Comparison of ENCODE assay signal across 2 cellular contexts in the genomic region with DNA sequence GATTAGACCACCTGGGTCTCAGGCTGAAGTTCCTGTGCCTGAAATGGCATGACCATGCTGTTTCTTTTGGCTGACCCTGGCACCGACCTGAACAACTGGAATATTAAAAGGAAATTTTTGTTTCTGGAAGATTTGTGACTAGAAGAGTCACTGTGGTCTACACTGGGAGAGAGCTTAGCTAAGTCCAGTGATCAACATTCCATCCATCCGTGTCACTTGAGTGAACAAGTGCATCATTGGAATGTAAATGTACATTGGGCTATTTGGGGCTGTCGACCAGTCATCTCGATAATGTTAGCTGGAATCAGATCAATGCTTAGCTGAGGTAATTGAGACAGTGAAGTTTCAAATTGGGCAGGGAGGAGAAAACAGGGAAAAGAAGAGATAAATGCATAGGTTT.
TF ChIP-seq lines count a peak whose summit lies in the region.

No MANE protein-coding gene starts in this region.

TF ChIP-seq in SK-N-SH treated with all-trans-retinoic acid at 6 μM for 48 hours, 23 proteins besides CTCF, POLR2A, EP300 and RAD21 (continued from another document):
- TF ChIP-seq, protein P1, sequence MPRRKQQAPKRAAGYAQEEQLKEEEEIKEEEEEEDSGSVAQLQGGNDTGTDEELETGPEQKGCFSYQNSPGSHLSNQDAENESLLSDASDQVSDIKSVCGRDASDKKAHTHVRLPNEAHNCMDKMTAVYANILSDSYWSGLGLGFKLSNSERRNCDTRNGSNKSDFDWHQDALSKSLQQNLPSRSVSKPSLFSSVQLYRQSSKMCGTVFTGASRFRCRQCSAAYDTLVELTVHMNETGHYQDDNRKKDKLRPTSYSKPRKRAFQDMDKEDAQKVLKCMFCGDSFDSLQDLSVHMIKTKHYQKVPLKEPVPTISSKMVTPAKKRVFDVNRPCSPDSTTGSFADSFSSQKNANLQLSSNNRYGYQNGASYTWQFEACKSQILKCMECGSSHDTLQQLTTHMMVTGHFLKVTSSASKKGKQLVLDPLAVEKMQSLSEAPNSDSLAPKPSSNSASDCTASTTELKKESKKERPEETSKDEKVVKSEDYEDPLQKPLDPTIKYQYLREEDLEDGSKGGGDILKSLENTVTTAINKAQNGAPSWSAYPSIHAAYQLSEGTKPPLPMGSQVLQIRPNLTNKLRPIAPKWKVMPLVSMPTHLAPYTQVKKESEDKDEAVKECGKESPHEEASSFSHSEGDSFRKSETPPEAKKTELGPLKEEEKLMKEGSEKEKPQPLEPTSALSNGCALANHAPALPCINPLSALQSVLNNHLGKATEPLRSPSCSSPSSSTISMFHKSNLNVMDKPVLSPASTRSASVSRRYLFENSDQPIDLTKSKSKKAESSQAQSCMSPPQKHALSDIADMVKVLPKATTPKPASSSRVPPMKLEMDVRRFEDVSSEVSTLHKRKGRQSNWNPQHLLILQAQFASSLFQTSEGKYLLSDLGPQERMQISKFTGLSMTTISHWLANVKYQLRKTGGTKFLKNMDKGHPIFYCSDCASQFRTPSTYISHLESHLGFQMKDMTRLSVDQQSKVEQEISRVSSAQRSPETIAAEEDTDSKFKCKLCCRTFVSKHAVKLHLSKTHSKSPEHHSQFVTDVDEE (CRISPR knock-in tag; IDR thresholded peaks at IDR 0.05): no peak
- no peak for TF ChIP-seq TOX (CRISPR knock-in tag; IDR thresholded peaks at IDR 0.05; ENCODE audit: borderline replicate concordance)
- TF ChIP-seq RARB (CRISPR knock-in tag; IDR thresholded peaks at IDR 0.05): no peak
- TF ChIP-seq ESRRG (CRISPR knock-in tag; IDR thresholded peaks at IDR 0.05): no peak
- no peak for TF ChIP-seq TCF4 (CRISPR knock-in tag; IDR thresholded peaks at IDR 0.05; ENCODE audit: borderline replicate concordance)
- TF ChIP-seq CSDC2 (CRISPR knock-in tag; IDR thresholded peaks at IDR 0.05): no peak
- TF ChIP-seq SNAI2 (CRISPR knock-in tag; IDR thresholded peaks at IDR 0.05): no peak
- no peak for TF ChIP-seq ARNTL (CRISPR knock-in tag; IDR thresholded peaks at IDR 0.05; ENCODE audit: borderline replicate concordance, low read depth)
- TF ChIP-seq ZNF70 (CRISPR knock-in tag; IDR thresholded peaks at IDR 0.05): no peak
- no peak for TF ChIP-seq OSR1 (CRISPR knock-in tag; IDR thresholded peaks at IDR 0.05)
- TF ChIP-seq ZFP30 (CRISPR knock-in tag; IDR thresholded peaks at IDR 0.05): no peak
- TF ChIP-seq ZNF8 (CRISPR knock-in tag; IDR thresholded peaks at IDR 0.05): no peak
- TF ChIP-seq, protein P2, sequence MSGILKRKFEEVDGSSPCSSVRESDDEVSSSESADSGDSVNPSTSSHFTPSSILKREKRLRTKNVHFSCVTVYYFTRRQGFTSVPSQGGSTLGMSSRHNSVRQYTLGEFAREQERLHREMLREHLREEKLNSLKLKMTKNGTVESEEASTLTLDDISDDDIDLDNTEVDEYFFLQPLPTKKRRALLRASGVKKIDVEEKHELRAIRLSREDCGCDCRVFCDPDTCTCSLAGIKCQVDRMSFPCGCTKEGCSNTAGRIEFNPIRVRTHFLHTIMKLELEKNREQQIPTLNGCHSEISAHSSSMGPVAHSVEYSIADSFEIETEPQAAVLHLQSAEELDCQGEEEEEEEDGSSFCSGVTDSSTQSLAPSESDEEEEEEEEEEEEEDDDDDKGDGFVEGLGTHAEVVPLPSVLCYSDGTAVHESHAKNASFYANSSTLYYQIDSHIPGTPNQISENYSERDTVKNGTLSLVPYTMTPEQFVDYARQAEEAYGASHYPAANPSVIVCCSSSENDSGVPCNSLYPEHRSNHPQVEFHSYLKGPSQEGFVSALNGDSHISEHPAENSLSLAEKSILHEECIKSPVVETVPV (CRISPR knock-in tag; IDR thresholded peaks at IDR 0.05): no peak

TF ChIP-seq in SK-N-SH, 30 proteins besides CTCF, POLR2A, EP300 and RAD21 (continued from another document):
- TF ChIP-seq, protein P3, sequence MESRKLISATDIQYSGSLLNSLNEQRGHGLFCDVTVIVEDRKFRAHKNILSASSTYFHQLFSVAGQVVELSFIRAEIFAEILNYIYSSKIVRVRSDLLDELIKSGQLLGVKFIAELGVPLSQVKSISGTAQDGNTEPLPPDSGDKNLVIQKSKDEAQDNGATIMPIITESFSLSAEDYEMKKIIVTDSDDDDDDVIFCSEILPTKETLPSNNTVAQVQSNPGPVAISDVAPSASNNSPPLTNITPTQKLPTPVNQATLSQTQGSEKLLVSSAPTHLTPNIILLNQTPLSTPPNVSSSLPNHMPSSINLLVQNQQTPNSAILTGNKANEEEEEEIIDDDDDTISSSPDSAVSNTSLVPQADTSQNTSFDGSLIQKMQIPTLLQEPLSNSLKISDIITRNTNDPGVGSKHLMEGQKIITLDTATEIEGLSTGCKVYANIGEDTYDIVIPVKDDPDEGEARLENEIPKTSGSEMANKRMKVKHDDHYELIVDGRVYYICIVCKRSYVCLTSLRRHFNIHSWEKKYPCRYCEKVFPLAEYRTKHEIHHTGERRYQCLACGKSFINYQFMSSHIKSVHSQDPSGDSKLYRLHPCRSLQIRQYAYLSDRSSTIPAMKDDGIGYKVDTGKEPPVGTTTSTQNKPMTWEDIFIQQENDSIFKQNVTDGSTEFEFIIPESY (IDR thresholded peaks at IDR 0.05; ENCODE audit: borderline replicate concordance, low read depth): no peak
- TF ChIP-seq, protein P4, sequence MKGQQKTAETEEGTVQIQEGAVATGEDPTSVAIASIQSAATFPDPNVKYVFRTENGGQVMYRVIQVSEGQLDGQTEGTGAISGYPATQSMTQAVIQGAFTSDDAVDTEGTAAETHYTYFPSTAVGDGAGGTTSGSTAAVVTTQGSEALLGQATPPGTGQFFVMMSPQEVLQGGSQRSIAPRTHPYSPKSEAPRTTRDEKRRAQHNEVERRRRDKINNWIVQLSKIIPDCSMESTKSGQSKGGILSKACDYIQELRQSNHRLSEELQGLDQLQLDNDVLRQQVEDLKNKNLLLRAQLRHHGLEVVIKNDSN (IDR thresholded peaks at IDR 0.05; ENCODE audit: borderline replicate concordance, low read depth): no peak
- TF ChIP-seq, protein P5, sequence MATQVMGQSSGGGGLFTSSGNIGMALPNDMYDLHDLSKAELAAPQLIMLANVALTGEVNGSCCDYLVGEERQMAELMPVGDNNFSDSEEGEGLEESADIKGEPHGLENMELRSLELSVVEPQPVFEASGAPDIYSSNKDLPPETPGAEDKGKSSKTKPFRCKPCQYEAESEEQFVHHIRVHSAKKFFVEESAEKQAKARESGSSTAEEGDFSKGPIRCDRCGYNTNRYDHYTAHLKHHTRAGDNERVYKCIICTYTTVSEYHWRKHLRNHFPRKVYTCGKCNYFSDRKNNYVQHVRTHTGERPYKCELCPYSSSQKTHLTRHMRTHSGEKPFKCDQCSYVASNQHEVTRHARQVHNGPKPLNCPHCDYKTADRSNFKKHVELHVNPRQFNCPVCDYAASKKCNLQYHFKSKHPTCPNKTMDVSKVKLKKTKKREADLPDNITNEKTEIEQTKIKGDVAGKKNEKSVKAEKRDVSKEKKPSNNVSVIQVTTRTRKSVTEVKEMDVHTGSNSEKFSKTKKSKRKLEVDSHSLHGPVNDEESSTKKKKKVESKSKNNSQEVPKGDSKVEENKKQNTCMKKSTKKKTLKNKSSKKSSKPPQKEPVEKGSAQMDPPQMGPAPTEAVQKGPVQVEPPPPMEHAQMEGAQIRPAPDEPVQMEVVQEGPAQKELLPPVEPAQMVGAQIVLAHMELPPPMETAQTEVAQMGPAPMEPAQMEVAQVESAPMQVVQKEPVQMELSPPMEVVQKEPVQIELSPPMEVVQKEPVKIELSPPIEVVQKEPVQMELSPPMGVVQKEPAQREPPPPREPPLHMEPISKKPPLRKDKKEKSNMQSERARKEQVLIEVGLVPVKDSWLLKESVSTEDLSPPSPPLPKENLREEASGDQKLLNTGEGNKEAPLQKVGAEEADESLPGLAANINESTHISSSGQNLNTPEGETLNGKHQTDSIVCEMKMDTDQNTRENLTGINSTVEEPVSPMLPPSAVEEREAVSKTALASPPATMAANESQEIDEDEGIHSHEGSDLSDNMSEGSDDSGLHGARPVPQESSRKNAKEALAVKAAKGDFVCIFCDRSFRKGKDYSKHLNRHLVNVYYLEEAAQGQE (IDR thresholded peaks at IDR 0.05; ENCODE audit: low read depth, low read length): no peak
- TF ChIP-seq YY1 (IDR thresholded peaks at IDR 0.05; ENCODE audit: low read depth) (no peak), TCF12 (IDR thresholded peaks at IDR 0.05) (no peak), FOSL2 (IDR thresholded peaks at IDR 0.05; ENCODE audit: borderline replicate concordance, low read depth) (no peak), JUND (IDR thresholded peaks at IDR 0.05) (no peak), FOXJ3 (CRISPR knock-in tag; IDR thresholded peaks at IDR 0.05) (no peak), ELF1 (IDR thresholded peaks at IDR 0.05) (no peak)
